9 cellular contexts compared by ENCODE assay signal in genomic region chr3:182212479-182213076, GRCh38.
DNase-seq lines count a peak whose midpoint lies in the region; ATAC-seq and TF ChIP-seq lines count a peak whose summit lies in the region.
"Had no signal": no experiment of that assay in that cellular context is flagged by ENCODE, and none has a peak within 500 bp of the region (broad histone marks: within the 10 kb centered on the region; RNA-seq: fewer than 3 reads in every experiment).

No MANE protein-coding gene starts in this region.

- H3K4me1 ChIP-seq in tibial artery: no peaks in the 10 kb centered on the region

- H3K4me3 ChIP-seq in H7 (ENCODE audit: insufficient read depth, low read depth, low read length): no peak overlapping the region
- no peak overlapping the region for H3K4me3 ChIP-seq in tibial artery
- H3K4me3 ChIP-seq: GM12878 had no signal

- ATAC-seq in GM18858 (IDR thresholded peaks at IDR 0.05; ENCODE audit: unreplicated experiment): no peak
- ATAC-seq: GM12878 had no signal

- no peaks in the 10 kb centered on the region for H3K27me3 ChIP-seq in H7 (ENCODE audit: control insufficient read depth, insufficient read depth, low read length)
- no peaks in the 10 kb centered on the region for H3K27me3 ChIP-seq in tibial artery

- DNase-seq in H7: peak; percentile 49
- peak; percentile 89 for DNase-seq in NCI-H345 (lab: John Stamatoyannopoulos, UW)
- DNase-seq in cerebellum (ENCODE audit: low spot score): peak; percentile 27
- DNase-seq in non-pigmented ciliary epithelial cell (ENCODE audit: low read depth): peak; percentile 83
- no peak for DNase-seq in tibial artery
- DNase-seq in stimulated activated CD4-positive, alpha-beta T cell treated with anti-CD3 and anti-CD28 coated beads, Interleukin-2, amount 100 ng/mL, for 48 hours: no peak
- no peak for DNase-seq in stimulated activated CD4-positive, alpha-beta T cell treated with anti-CD3 and anti-CD28 coated beads, Interleukin-4, amount 100 ng/mL, for 1 hour

- no peaks in the 10 kb centered on the region for H3K36me3 ChIP-seq in H7 (replicated peaks; ENCODE audit: control insufficient read depth, insufficient read depth, low read length)
- no peaks in the 10 kb centered on the region for H3K36me3 ChIP-seq in tibial artery

- no peaks in the 10 kb centered on the region for H3K9me3 ChIP-seq in tibial artery

- intact Hi-C loops in tibial artery (cut with DNase I; ENCODE audit: low total_unique reads): no loop called here

- no peak overlapping the region for H3K27ac ChIP-seq in tibial artery

- TF ChIP-seq CTCF in tibial artery (IDR thresholded peaks at IDR 0.05): no peak

Comparison
In these comparisons a context has a peak if more than half of its experiments do, and no peak if none do; other contexts are left out.
1. DNase-seq: peak in H7 (single experiment), NCI-H345 (single experiment), cerebellum (single experiment) and non-pigmented ciliary epithelial cell (single experiment); none in tibial artery (0 of 2), stimulated activated CD4-positive, alpha-beta T cell treated with anti-CD3 and anti-CD28 coated beads, Interleukin-2, amount 100 ng/mL, for 48 hours (0 of 2) and stimulated activated CD4-positive, alpha-beta T cell treated with anti-CD3 and anti-CD28 coated beads, Interleukin-4, amount 100 ng/mL, for 1 hour (single experiment).